Comparison of ENCODE assay signal across 2 cellular contexts in genomic region chr3:25428003-25428861, GRCh38.
TF ChIP-seq lines count a peak whose summit lies in the region.

RARB (plus strand) TSS chr3:25428263; CDS start chr3:25428732, 469 bp downstream.

TF ChIP-seq in H1, 55 proteins besides CTCF, POLR2A, EP300 and RAD21 (continued from another document):
- TF ChIP-seq CTBP2 (IDR thresholded peaks at IDR 0.05; ENCODE audit: borderline replicate concordance, insufficient read depth, insufficient read length, low read length), result no peak
- no peak for TF ChIP-seq BACH1 (IDR thresholded peaks at IDR 0.05; ENCODE audit: low read length)
- TF ChIP-seq EZH2 (IDR thresholded peaks at IDR 0.05; ENCODE audit: low read depth, low read length, severe bottlenecking), result no peak
- TF ChIP-seq MAFK (IDR thresholded peaks at IDR 0.05; ENCODE audit: low read depth, low read length), result no peak
- TF ChIP-seq CHD1 (IDR thresholded peaks at IDR 0.05; ENCODE audit: low read depth, low read length), result no peak
- TF ChIP-seq ZNF274 (IDR thresholded peaks at IDR 0.05; ENCODE audit: borderline replicate concordance, extremely low read depth, low read length), result no peak
- TF ChIP-seq TBP (IDR thresholded peaks at IDR 0.05; ENCODE audit: low read depth, low read length), result 0 out of 2 replicates have a peak, but pooled peaks have one; percentile 50
- no peak for TF ChIP-seq ASH2L (IDR thresholded peaks at IDR 0.05; ENCODE audit: low read length)
- TF ChIP-seq SRF (IDR thresholded peaks at IDR 0.05; ENCODE audit: low read depth, low read length), result no peak
- no peak for TF ChIP-seq JUN (IDR thresholded peaks at IDR 0.05; ENCODE audit: low read depth, low read length)
- no peak for TF ChIP-seq TAF7 (optimal IDR thresholded peaks at IDR 0.05; ENCODE audit: borderline replicate concordance, low read depth, low read length)
- TF ChIP-seq SIN3A (conservative IDR thresholded peaks at IDR 0.05 in 1 of 2, IDR thresholded peaks at IDR 0.05 in 1 of 2; ENCODE audit: low read depth in 1 of 2, low read length in 2 of 2), result 0 out of 4 replicates have a peak, but pooled peaks of 1 of the 2 experiments have one; percentile 16
- no peak for TF ChIP-seq RFX5 (IDR thresholded peaks at IDR 0.05; ENCODE audit: borderline replicate concordance, low read depth, low read length)
- no peak for TF ChIP-seq EGR1 (IDR thresholded peaks at IDR 0.05; ENCODE audit: borderline replicate concordance, low read depth, low read length)
- TF ChIP-seq SUZ12 (IDR thresholded peaks at IDR 0.05; ENCODE audit: low read length), result no peak
- TF ChIP-seq PHF8 (conservative IDR thresholded peaks at IDR 0.05; ENCODE audit: low read depth, low read length), result no peak
- no peak for TF ChIP-seq SIRT6 (IDR thresholded peaks at IDR 0.05; ENCODE audit: low read length)
- TF ChIP-seq MAX (IDR thresholded peaks at IDR 0.05), result no peak
- no peak for TF ChIP-seq POU5F1 (IDR thresholded peaks at IDR 0.05; ENCODE audit: low read depth, low read length)
- TF ChIP-seq TAF1 (IDR thresholded peaks at IDR 0.05; ENCODE audit: low read depth, low read length), result peak; percentile 35; the same call in 1 of the 2 replicates
- no peak for TF ChIP-seq KDM1A (IDR thresholded peaks at IDR 0.05; ENCODE audit: borderline replicate concordance, low read length)
- 0 out of 2 replicates have a peak, but pooled peaks have one; percentile 40 for TF ChIP-seq ATF2 (IDR thresholded peaks at IDR 0.05; ENCODE audit: low read length)
- no peak for TF ChIP-seq POLR2AphosphoS5 (IDR thresholded peaks at IDR 0.05; ENCODE audit: low read depth, low read length)
- peak; percentile 37; the same call in 1 of the 2 replicates for TF ChIP-seq CREB1 (IDR thresholded peaks at IDR 0.05)
- no peak for TF ChIP-seq NANOG (IDR thresholded peaks at IDR 0.05; ENCODE audit: insufficient read depth, low read depth, low read length, poor library complexity, severe bottlenecking)
- TF ChIP-seq KDM4A (IDR thresholded peaks at IDR 0.05; ENCODE audit: low read depth, low read length, severe bottlenecking), result no peak
- TF ChIP-seq HDAC2 (IDR thresholded peaks at IDR 0.05; ENCODE audit: borderline replicate concordance in 1 of 2, low read depth in 2 of 2, low read length in 2 of 2), result no peak
- no peak for TF ChIP-seq CBX5 (IDR thresholded peaks at IDR 0.05; ENCODE audit: low read depth, low read length)
- TF ChIP-seq TCF12 (IDR thresholded peaks at IDR 0.05; ENCODE audit: low read depth, low read length), result no peak
- TF ChIP-seq RNF2 (IDR thresholded peaks at IDR 0.05; ENCODE audit: borderline replicate concordance, low read depth, low read length, missing control alignments, poor library complexity, severe bottlenecking), result no peak
- TF ChIP-seq SIX5 (IDR thresholded peaks at IDR 0.05; ENCODE audit: low read depth, low read length), result no peak
- TF ChIP-seq ATF3 (IDR thresholded peaks at IDR 0.05; ENCODE audit: insufficient read depth, low read depth, low read length), result no peak
- no peak for TF ChIP-seq HDAC6 (IDR thresholded peaks at IDR 0.05; ENCODE audit: low read depth, low read length)
- TF ChIP-seq JUND (IDR thresholded peaks at IDR 0.05; ENCODE audit: low read length), result 0 out of 2 replicates have a peak, but pooled peaks have one; percentile 44
TF ChIP-seq in H1: peak in this region for 8.

TF ChIP-seq in HepG2, 621 proteins besides CTCF, POLR2A, EP300 and RAD21 (continued from another document and continues in another):
- TF ChIP-seq THAP9 (CRISPR knock-in tag; IDR thresholded peaks at IDR 0.05; ENCODE audit: borderline replicate concordance), result no peak
- TF ChIP-seq MXD4 (CRISPR knock-in tag; IDR thresholded peaks at IDR 0.05), result no peak
- no peak for TF ChIP-seq ELF4 (CRISPR knock-in tag; IDR thresholded peaks at IDR 0.05; ENCODE audit: borderline replicate concordance)
- TF ChIP-seq ZFP36L2 (CRISPR knock-in tag; IDR thresholded peaks at IDR 0.05), result no peak
- no peak for TF ChIP-seq ARNT2 (CRISPR knock-in tag; IDR thresholded peaks at IDR 0.05; ENCODE audit: low read depth)
- no peak for TF ChIP-seq ZNF343 (CRISPR knock-in tag; IDR thresholded peaks at IDR 0.05)
- TF ChIP-seq RERE (CRISPR knock-in tag; IDR thresholded peaks at IDR 0.05; ENCODE audit: low read depth), result no peak
- TF ChIP-seq CHD2 (IDR thresholded peaks at IDR 0.05; ENCODE audit: low read depth, low read length), result no peak
- no peak for TF ChIP-seq RBAK (CRISPR knock-in tag; IDR thresholded peaks at IDR 0.05)
- no peak for TF ChIP-seq KLF6 (CRISPR knock-in tag; IDR thresholded peaks at IDR 0.05)
- peak; percentile 59 for TF ChIP-seq ZBTB21 (CRISPR knock-in tag; IDR thresholded peaks at IDR 0.05)
- TF ChIP-seq CEBPZ (IDR thresholded peaks at IDR 0.05; ENCODE audit: low read length), result no peak
- TF ChIP-seq ZNF589 (CRISPR knock-in tag; conservative IDR thresholded peaks at IDR 0.05), result no peak
- no peak for TF ChIP-seq ELF1 (CRISPR knock-in tag; IDR thresholded peaks at IDR 0.05)
- no peak for TF ChIP-seq NR1H2 (CRISPR knock-in tag; IDR thresholded peaks at IDR 0.05; ENCODE audit: borderline replicate concordance, low read depth)
- 0 out of 2 replicates have a peak, but pooled peaks have one; percentile 12 for TF ChIP-seq SAP130 (CRISPR knock-in tag; IDR thresholded peaks at IDR 0.05; ENCODE audit: low read depth)
- TF ChIP-seq BCLAF1 (IDR thresholded peaks at IDR 0.05), result no peak
- no peak for TF ChIP-seq TCF7L2 (IDR thresholded peaks at IDR 0.05; ENCODE audit: low read depth, low read length)
- TF ChIP-seq KLF9 (CRISPR knock-in tag; IDR thresholded peaks at IDR 0.05; ENCODE audit: low read depth), result no peak
- TF ChIP-seq ZBTB20 (CRISPR knock-in tag; IDR thresholded peaks at IDR 0.05; ENCODE audit: borderline replicate concordance, low read depth), result no peak
- TF ChIP-seq GFI1 (CRISPR knock-in tag; IDR thresholded peaks at IDR 0.05; ENCODE audit: borderline replicate concordance), result no peak
- TF ChIP-seq ZNF253 (CRISPR knock-in tag; IDR thresholded peaks at IDR 0.05; ENCODE audit: borderline replicate concordance), result no peak
- no peak for TF ChIP-seq CBFB (CRISPR knock-in tag; IDR thresholded peaks at IDR 0.05)
- TF ChIP-seq ATM (IDR thresholded peaks at IDR 0.05; ENCODE audit: borderline replicate concordance), result no peak
- TF ChIP-seq SMARCC2 (IDR thresholded peaks at IDR 0.05), result no peak
- TF ChIP-seq ZNF274 (CRISPR knock-in tag; IDR thresholded peaks at IDR 0.05), result no peak
- TF ChIP-seq LRRFIP1 (CRISPR knock-in tag; conservative IDR thresholded peaks at IDR 0.05), result no peak
